ENCODE assay signal across 23 cellular contexts in genomic region chr7:135736586-135737305, GRCh38. TPM values are rescaled to one million over a fixed set of nuclear protein-coding genes. Genes with fewer than 3 reads are reported as not detected.
DNase-seq lines count a peak whose midpoint lies in the region; ATAC-seq, FAIRE-seq and TF ChIP-seq lines count a peak whose summit lies in the region.
"Had no signal": no experiment of that assay in that cellular context is flagged by ENCODE, and none has a peak within 500 bp of the region (broad histone marks: within the 10 kb centered on the region; RNA-seq: fewer than 3 reads in every experiment).

No MANE protein-coding gene starts in this region.

- no peaks in the 10 kb centered on the region for H3K9me3 ChIP-seq in HAP-1
- H3K9me3 ChIP-seq: BE2C had no signal

- no peak overlapping the region for H3K4me3 ChIP-seq in HAP-1

- no peak for FAIRE-seq in RCC 7860 (lab: Jason Lieb, UNC)
- FAIRE-seq: A204.1, D721Med, G401.6, GM12892, GM19239 had no signal

- 0 out of 2 replicates have a peak, but pooled peaks have one; percentile 3 for TF ChIP-seq CTCF in 22Rv1 (IDR thresholded peaks at IDR 0.05)

- no peaks in the 10 kb centered on the region for H3K4me1 ChIP-seq in HAP-1
- H3K4me1 ChIP-seq: BE2C had no signal

- H3K27ac ChIP-seq in 22Rv1 = no peak overlapping the region
- H3K27ac ChIP-seq: C4-2B, HL-60, KMS-11 had no signal

- ATAC-seq in esophagus mucosa = peak; percentile 91
- ATAC-seq: CD8-positive, alpha-beta T cell had no signal

- no peaks in the 10 kb centered on the region for H3K36me3 ChIP-seq in HAP-1 (replicated peaks)
- H3K36me3 ChIP-seq: BE2C had no signal

- in situ Hi-C loops in HAP-1 (cut with MboI; ENCODE audit: low sequenced_read_pairs) = no loop called here

- DNase-seq in M059J (ENCODE audit: low read depth) = peak; percentile 54
- peak; percentile 20 for DNase-seq in astrocyte of the hippocampus (ENCODE audit: low read depth, low spot score)
- no peak for DNase-seq in H4 (ENCODE audit: low spot score)
- no peak for DNase-seq in AML-193 (lab: John Stamatoyannopoulos, UW)
- no peak for DNase-seq in HAP-1 (ENCODE audit: low spot score in 2 of 2)
- no peak for DNase-seq in RCC 7860 (ENCODE audit: low spot score)
- DNase-seq: BE2C; CD8-positive, alpha-beta T cell; COR-L47; DMS153; DMS79 treated with DMSO at 0.1 percent for 48 hours; EL; H7 had no signal

- no peaks in the 10 kb centered on the region; the same call in 1 of the 2 replicates for H3K27me3 ChIP-seq in HAP-1 (ENCODE audit: low read depth)
- H3K27me3 ChIP-seq: BE2C had no signal

RNA-seq across cellular contexts. Expression of gene SLC13A4, which starts 8.8 kb away (rescaled TPM):
- total RNA-seq in M059J (2014; rRNA removed; shearing (Covaris generic)) = 0.52 TPM in 1 of 2 replicates, not detected in the other
- 3.0 TPM for total RNA-seq in esophagus mucosa
- total RNA-seq in H4 (2014; rRNA removed; shearing (Covaris generic)) = not detected in 2 replicates
- total RNA-seq: CD8-positive, alpha-beta T cell had no signal

RNA-seq across cellular contexts. Expression of gene FAM180A, which starts 11.9 kb away (rescaled TPM):
- total RNA-seq in M059J (2014; rRNA removed; shearing (Covaris generic)) = 1.9 and 3.4 TPM in 2 replicates
- total RNA-seq in esophagus mucosa = 0.68 TPM
- total RNA-seq in H4 (2014; rRNA removed; shearing (Covaris generic)) = 0.35 TPM in 1 of 2 replicates, not detected in the other
- total RNA-seq: CD8-positive, alpha-beta T cell; H7 had no signal

Comparison
In these comparisons a context has a peak if more than half of its experiments do, and no peak if none do; other contexts are left out.
1. DNase-seq: peak in M059J (single experiment) and astrocyte of the hippocampus (single experiment); none in H4 (single experiment), AML-193 (0 of 2), HAP-1 (0 of 2) and RCC 7860 (single experiment).